8 cellular contexts compared by ENCODE assay signal in genomic region chr12:85866929-85867776, GRCh38. TPM values are rescaled to one million over a fixed set of nuclear protein-coding genes. Genes with fewer than 3 reads are reported as not detected.
A peak's percentile ranks its signal among the peaks of the same experiment; 100 is the strongest.
DNase-seq lines count a peak whose midpoint lies in the region; ATAC-seq and TF ChIP-seq lines count a peak whose summit lies in the region.

No MANE protein-coding gene starts in this region.

- no peak overlapping the region for H3K27ac Mint-ChIP-seq in type B pancreatic cell

- DNase-seq in EL (peak; percentile 55), NCI-H345 (lab: John Stamatoyannopoulos, UW) (peak; percentile 51), brain microvascular endothelial cell (peak; percentile 76), kidney epithelial cell (ENCODE audit: low read depth) (peak; percentile 19), type B pancreatic cell (ENCODE audit: extremely low spot score, unreplicated experiment) (no peak)
- DNase-seq in activated T-cell treated with anti-CD3 and anti-CD28 coated beads, Interleukin-2, amount 50 U/mL, for 4 hours, result no peak

- no peaks in the 10 kb centered on the region for H3K27me3 ChIP-seq in brain microvascular endothelial cell (replicated peaks)
- no peaks in the 10 kb centered on the region for H3K27me3 ChIP-seq in kidney epithelial cell (ENCODE audit: control insufficient read depth, insufficient read depth, low read length)

- no peaks in the 10 kb centered on the region for H3K36me3 ChIP-seq in brain microvascular endothelial cell (replicated peaks)
- H3K36me3 ChIP-seq in kidney epithelial cell (ENCODE audit: control insufficient read depth, insufficient read depth, low read length), result no peaks in the 10 kb centered on the region

- ATAC-seq in GM19455 (IDR thresholded peaks at IDR 0.05; ENCODE audit: unreplicated experiment) (peak; percentile 92), HG03354 (IDR thresholded peaks at IDR 0.05; ENCODE audit: poor library complexity, severe bottlenecking, unreplicated experiment) (peak; percentile 98)
- no peak for ATAC-seq in activated T-cell treated with anti-CD3 and anti-CD28 coated beads, Interleukin-2, amount 50 U/mL, for 4 hours

- in situ Hi-C loops in brain microvascular endothelial cell (cut with HindIII; ENCODE audit: low pct_ligation_motif_present, low sequenced_read_pairs), result no loop called here

- H3K9me3 Mint-ChIP-seq in type B pancreatic cell, result peaks cover 7% of the 10 kb centered on the region
- H3K9me3 Mint-ChIP-seq in activated T-cell treated with anti-CD3 and anti-CD28 coated beads, Interleukin-2, amount 50 U/mL, for 4 hours, result no peaks in the 10 kb centered on the region

- H3K27ac ChIP-seq in brain microvascular endothelial cell, result no peak overlapping the region

- peak; percentile 77 for TF ChIP-seq CTCF in brain microvascular endothelial cell (IDR thresholded peaks at IDR 0.05; ENCODE audit: low read depth, low read length, missing control alignments)
- TF ChIP-seq CTCF in kidney epithelial cell (IDR thresholded peaks at IDR 0.05; ENCODE audit: insufficient read depth, low read length, poor library complexity, severe bottlenecking), result peak; percentile 68
- peak; percentile 84 for TF ChIP-seq CTCF in type B pancreatic cell (conservative IDR thresholded peaks at IDR 0.05)

- no peaks in the 10 kb centered on the region for H3K27me3 Mint-ChIP-seq in type B pancreatic cell
- H3K27me3 Mint-ChIP-seq in activated T-cell treated with anti-CD3 and anti-CD28 coated beads, Interleukin-2, amount 50 U/mL, for 4 hours (ENCODE audit: low read depth), result no peaks in the 10 kb centered on the region

- H3K4me3 Mint-ChIP-seq in type B pancreatic cell, result peak overlapping the region; percentile 55
- H3K4me3 Mint-ChIP-seq in activated T-cell treated with anti-CD3 and anti-CD28 coated beads, Interleukin-2, amount 50 U/mL, for 4 hours, result no peak overlapping the region

- no peaks in the 10 kb centered on the region for H3K36me3 Mint-ChIP-seq in type B pancreatic cell
- no peaks in the 10 kb centered on the region for H3K36me3 Mint-ChIP-seq in activated T-cell treated with anti-CD3 and anti-CD28 coated beads, Interleukin-2, amount 50 U/mL, for 4 hours (ENCODE audit: insufficient read depth)

- peaks cover 4% of the 10 kb centered on the region for H3K4me1 Mint-ChIP-seq in type B pancreatic cell (ENCODE audit: unreplicated experiment)
- H3K4me1 Mint-ChIP-seq in activated T-cell treated with anti-CD3 and anti-CD28 coated beads, Interleukin-2, amount 50 U/mL, for 4 hours (ENCODE audit: low read depth), result no peaks in the 10 kb centered on the region

- no peak overlapping the region for H3K4me3 ChIP-seq in brain microvascular endothelial cell (ENCODE audit: low read depth, low read length)
- H3K4me3 ChIP-seq in kidney epithelial cell (ENCODE audit: low read depth, low read length), result no peak overlapping the region

RNA-seq across cellular contexts. Expression of gene NTS, which starts 6.9 kb away (rescaled TPM):
- not detected in 2 replicates for total RNA-seq in kidney epithelial cell
- total RNA-seq in type B pancreatic cell (ENCODE audit: low replicate concordance), result 75.7 and 117 TPM in 2 replicates
- total RNA-seq in activated T-cell treated with anti-CD3 and anti-CD28 coated beads, Interleukin-2, amount 50 U/mL, for 4 hours, result not detected

RNA-seq across cellular contexts. Expression of gene RASSF9, which starts 30.9 kb away (rescaled TPM):
- total RNA-seq in kidney epithelial cell (2.2 and 2.5 TPM in 2 replicates), type B pancreatic cell (ENCODE audit: low replicate concordance) (2.0 and 5.3 TPM in 2 replicates)
- not detected for total RNA-seq in activated T-cell treated with anti-CD3 and anti-CD28 coated beads, Interleukin-2, amount 50 U/mL, for 4 hours

Comparison
In these comparisons a context has a peak if more than half of its experiments do, and no peak if none do; other contexts are left out.
1. DNase-seq: peak in EL (single experiment), NCI-H345 (single experiment), brain microvascular endothelial cell (single experiment) and kidney epithelial cell (single experiment); none in type B pancreatic cell (single experiment) and activated T-cell treated with anti-CD3 and anti-CD28 coated beads, Interleukin-2, amount 50 U/mL, for 4 hours (single experiment).
2. ATAC-seq: peak in GM19455 (single experiment) and HG03354 (single experiment); none in activated T-cell treated with anti-CD3 and anti-CD28 coated beads, Interleukin-2, amount 50 U/mL, for 4 hours (0 of 2).
3. RNA of gene NTS, which starts 6.9 kb away (total RNA-seq): 75.7 to 117 TPM in type B pancreatic cell; not detected in kidney epithelial cell and not detected in activated T-cell treated with anti-CD3 and anti-CD28 coated beads, Interleukin-2, amount 50 U/mL, for 4 hours; every median in the first group is over 10 times any median in the second.
4. Peak in every context shown above with its lines, with median percentiles within 50 percentile points of each other: CTCF ChIP-seq.